24 cellular contexts compared by ENCODE assay signal in genomic region chr3:156666073-156666472, GRCh38. TPM values are rescaled to one million over a fixed set of nuclear protein-coding genes. Genes with fewer than 3 reads are reported as not detected.
DNase-seq lines count a peak whose midpoint lies in the region; ATAC-seq lines count a peak whose summit lies in the region.
"Had no signal": no experiment of that assay in that cellular context is flagged by ENCODE, and none has a peak within 500 bp of the region (broad histone marks: within the 10 kb centered on the region; RNA-seq: fewer than 3 reads in every experiment).

No MANE protein-coding gene starts in this region.

- peaks cover 77% of the 10 kb centered on the region for H3K4me1 Mint-ChIP-seq in activated CD4-positive, alpha-beta T cell treated with anti-CD3 and anti-CD28 coated beads, Interleukin-2, amount 10 ng/mL, durations not matched to agents 7 days and 5 days
- peaks cover 43 to 61% (median 58%) of the 10 kb centered on the region in 3 donors for H3K4me1 Mint-ChIP-seq in CD8-positive, alpha-beta memory T cell
- peaks cover 64% of the 10 kb centered on the region for H3K4me1 Mint-ChIP-seq in activated naive CD8-positive, alpha-beta T cell treated with anti-CD3 and anti-CD28 coated beads, Interleukin-2, amount 10 ng/mL, durations not matched to agents 7 days and 5 days
- H3K4me1 Mint-ChIP-seq in natural killer cell treated with Interleukin-12 subunit alpha and Interleukin-12 subunit beta and Interleukin-15 and Interleukin-18, amount 100 ng/mL, for 72 hours (ENCODE audit: low read depth in 2 of 2): peaks cover 60 to 66% of the 10 kb centered on the region in 2 donors

- no peaks in the 10 kb centered on the region for H3K27me3 ChIP-seq in CD8-positive, alpha-beta memory T cell (ENCODE audit: insufficient read depth, low read length, poor library complexity, severe bottlenecking)
- H3K27me3 ChIP-seq: adrenal gland, left lung, suprapubic skin, upper lobe of right lung had no signal

- no peaks in the 10 kb centered on the region for H3K27me3 Mint-ChIP-seq in activated CD4-positive, alpha-beta T cell treated with anti-CD3 and anti-CD28 coated beads, Interleukin-2, amount 10 ng/mL, durations not matched to agents 7 days and 5 days
- H3K27me3 Mint-ChIP-seq in CD8-positive, alpha-beta memory T cell: no peaks in the 10 kb centered on the region
- no peaks in the 10 kb centered on the region for H3K27me3 Mint-ChIP-seq in activated naive CD8-positive, alpha-beta T cell treated with anti-CD3 and anti-CD28 coated beads, Interleukin-2, amount 10 ng/mL, durations not matched to agents 7 days and 5 days
- no peaks in the 10 kb centered on the region for H3K27me3 Mint-ChIP-seq in natural killer cell treated with Interleukin-12 subunit alpha and Interleukin-12 subunit beta and Interleukin-15 and Interleukin-18, amount 100 ng/mL, for 72 hours
- H3K27me3 Mint-ChIP-seq: activated B cell treated with CpG ODN at 0.5 μM for 24 hours had no signal

- H3K4me3 ChIP-seq in CD8-positive, alpha-beta memory T cell (ENCODE audit: low read length): no peak overlapping the region
- H3K4me3 ChIP-seq: adrenal gland, left lung, suprapubic skin, upper lobe of right lung had no signal

- no peak overlapping the region for H3K4me3 Mint-ChIP-seq in activated CD4-positive, alpha-beta T cell treated with anti-CD3 and anti-CD28 coated beads, Interleukin-2, amount 10 ng/mL, durations not matched to agents 7 days and 5 days
- peak overlapping the region in 2 of 7 donors; percentile 29 to 35 for H3K4me3 Mint-ChIP-seq in CD8-positive, alpha-beta memory T cell
- H3K4me3 Mint-ChIP-seq in activated naive CD8-positive, alpha-beta T cell treated with anti-CD3 and anti-CD28 coated beads, Interleukin-2, amount 10 ng/mL, durations not matched to agents 7 days and 5 days: no peak overlapping the region
- peak overlapping the region; percentile 86 for H3K4me3 Mint-ChIP-seq in natural killer cell treated with Interleukin-12 subunit alpha and Interleukin-12 subunit beta and Interleukin-15 and Interleukin-18, amount 100 ng/mL, for 72 hours
- H3K4me3 Mint-ChIP-seq: activated B cell treated with CpG ODN at 0.5 μM for 24 hours had no signal

- no peak for ATAC-seq in activated naive CD8-positive, alpha-beta T cell treated with anti-CD3 and anti-CD28 coated beads, Interleukin-2, amount 10 ng/mL, durations not matched to agents 7 days and 5 days (ENCODE audit: low read depth)
- ATAC-seq in natural killer cell treated with Interleukin-12 subunit alpha and Interleukin-12 subunit beta and Interleukin-15 and Interleukin-18, amount 100 ng/mL, for 72 hours: no peak
- ATAC-seq in GM21381 (IDR thresholded peaks at IDR 0.05; ENCODE audit: unreplicated experiment): no peak
- ATAC-seq: HCT116 had no signal

- H3K9me3 Mint-ChIP-seq in activated CD4-positive, alpha-beta T cell treated with anti-CD3 and anti-CD28 coated beads, Interleukin-2, amount 10 ng/mL, durations not matched to agents 7 days and 5 days: peaks cover 7% of the 10 kb centered on the region
- no peaks in the 10 kb centered on the region for H3K9me3 Mint-ChIP-seq in CD8-positive, alpha-beta memory T cell
- no peaks in the 10 kb centered on the region for H3K9me3 Mint-ChIP-seq in activated naive CD8-positive, alpha-beta T cell treated with anti-CD3 and anti-CD28 coated beads, Interleukin-2, amount 10 ng/mL, durations not matched to agents 7 days and 5 days
- no peaks in the 10 kb centered on the region for H3K9me3 Mint-ChIP-seq in natural killer cell treated with Interleukin-12 subunit alpha and Interleukin-12 subunit beta and Interleukin-15 and Interleukin-18, amount 100 ng/mL, for 72 hours
- H3K9me3 Mint-ChIP-seq: activated B cell treated with CpG ODN at 0.5 μM for 24 hours had no signal

- POLR2A ChIA-PET in activated CD4-positive, alpha-beta T cell treated with anti-CD3 and anti-CD28 coated beads, Interleukin-2, amount 10 ng/mL, durations not matched to agents 7 days and 5 days (lab: Charles Lee): no interaction called here
- POLR2A ChIA-PET in CD8-positive, alpha-beta memory T cell (lab: Charles Lee): no interaction called here
- POLR2A ChIA-PET in activated naive CD8-positive, alpha-beta T cell treated with anti-CD3 and anti-CD28 coated beads, Interleukin-2, amount 10 ng/mL, durations not matched to agents 7 days and 5 days (lab: Charles Lee): interaction anchor here (1.0 to 3.3 kb wide), 2 partner anchors 9 to 23 kb away, joined by 7 to 14 read pairs; partner anchors contain the start of gene TIPARP

- no peaks in the 10 kb centered on the region for H3K36me3 ChIP-seq in CD8-positive, alpha-beta memory T cell (ENCODE audit: insufficient read depth, low read length)
- H3K36me3 ChIP-seq: adrenal gland, left lung, suprapubic skin, upper lobe of right lung had no signal

- DNase-seq in activated CD4-positive, alpha-beta T cell treated with anti-CD3 and anti-CD28 coated beads, Interleukin-2, amount 10 ng/mL, durations not matched to agents 7 days and 5 days: no peak
- no peak for DNase-seq in activated CD4-positive, alpha-beta T cell treated with anti-CD3 and anti-CD28 coated beads for 4 hours
- no peak for DNase-seq in CD8-positive, alpha-beta memory T cell
- DNase-seq in activated naive CD8-positive, alpha-beta T cell treated with anti-CD3 and anti-CD28 coated beads, Interleukin-2, amount 10 ng/mL, durations not matched to agents 7 days and 5 days: no peak
- no peak for DNase-seq in natural killer cell treated with Interleukin-12 subunit alpha and Interleukin-12 subunit beta and Interleukin-15 and Interleukin-18, amount 100 ng/mL, for 72 hours (ENCODE audit: low spot score)
- DNase-seq in GF-D8 (lab: John Stamatoyannopoulos, UW) (no peak), NCI-H446 (lab: John Stamatoyannopoulos, UW) (no peak)
- DNase-seq: activated B cell treated with CpG ODN at 0.5 μM for 24 hours; activated CD4-positive, alpha-beta T cell treated with anti-CD3 and anti-CD28 coated beads, Interleukin-2, amount 50 U/mL, for 48 hours; activated effector memory CD4-positive, alpha-beta T cell treated with anti-CD3 and anti-CD28 coated beads, Interleukin-2, amount 50 U/mL, for 16 hours; activated T-cell treated with anti-CD3 and anti-CD28 coated beads for 4 hours; adrenal gland; central memory CD4-positive, alpha-beta T cell; glutamatergic neuron; left lung; NCI-H146; NCI-H226; SIG-M5; small intestine; stimulated activated naive CD4-positive, alpha-beta T cell treated with Interleukin-2 at 50 U/mL for 16 hours; upper lobe of right lung had no signal

- CTCF ChIA-PET in activated CD4-positive, alpha-beta T cell treated with anti-CD3 and anti-CD28 coated beads, Interleukin-2, amount 10 ng/mL, durations not matched to agents 7 days and 5 days (lab: Charles Lee): interaction anchor here (1.4 to 5.1 kb wide), 2 partner anchors 8 to 11 kb away, joined by 5 to 28 read pairs; partner anchors contain the start of gene TIPARP
- CTCF ChIA-PET in CD8-positive, alpha-beta memory T cell (lab: Charles Lee): interaction anchor here (0.9 kb wide), 1 partner anchor 416 kb away, joined by 4 read pairs; no protein-coding TSS in a partner anchor

- H3K36me3 Mint-ChIP-seq in activated CD4-positive, alpha-beta T cell treated with anti-CD3 and anti-CD28 coated beads, Interleukin-2, amount 10 ng/mL, durations not matched to agents 7 days and 5 days (ENCODE audit: low read depth): peaks cover 21% of the 10 kb centered on the region
- peaks cover 0 to 1% (median 0%) of the 10 kb centered on the region in 3 donors for H3K36me3 Mint-ChIP-seq in CD8-positive, alpha-beta memory T cell
- H3K36me3 Mint-ChIP-seq in activated naive CD8-positive, alpha-beta T cell treated with anti-CD3 and anti-CD28 coated beads, Interleukin-2, amount 10 ng/mL, durations not matched to agents 7 days and 5 days: peaks cover 11% of the 10 kb centered on the region
- H3K36me3 Mint-ChIP-seq in natural killer cell treated with Interleukin-12 subunit alpha and Interleukin-12 subunit beta and Interleukin-15 and Interleukin-18, amount 100 ng/mL, for 72 hours: no peaks in the 10 kb centered on the region

- H3K27ac Mint-ChIP-seq in activated CD4-positive, alpha-beta T cell treated with anti-CD3 and anti-CD28 coated beads, Interleukin-2, amount 10 ng/mL, durations not matched to agents 7 days and 5 days: peak overlapping the region; percentile 21
- H3K27ac Mint-ChIP-seq in CD8-positive, alpha-beta memory T cell: peak overlapping the region in 5 of 8 donors; percentile 12 to 81 (median 57)
- peak overlapping the region; percentile 91 for H3K27ac Mint-ChIP-seq in activated naive CD8-positive, alpha-beta T cell treated with anti-CD3 and anti-CD28 coated beads, Interleukin-2, amount 10 ng/mL, durations not matched to agents 7 days and 5 days
- peak overlapping the region; percentile 84 for H3K27ac Mint-ChIP-seq in natural killer cell treated with Interleukin-12 subunit alpha and Interleukin-12 subunit beta and Interleukin-15 and Interleukin-18, amount 100 ng/mL, for 72 hours
- H3K27ac Mint-ChIP-seq: activated B cell treated with CpG ODN at 0.5 μM for 24 hours had no signal

- H3K4me1 ChIP-seq in CD8-positive, alpha-beta memory T cell (ENCODE audit: insufficient read depth, low read length): peaks cover 20% of the 10 kb centered on the region

- H3K27ac ChIP-seq in CD8-positive, alpha-beta memory T cell (ENCODE audit: low read depth, low read length): no peak overlapping the region
- H3K27ac ChIP-seq: adrenal gland, suprapubic skin, upper lobe of right lung had no signal

- no peaks in the 10 kb centered on the region for H3K9me3 ChIP-seq in CD8-positive, alpha-beta memory T cell (ENCODE audit: low read length)
- H3K9me3 ChIP-seq: adrenal gland, left lung, suprapubic skin, upper lobe of right lung had no signal

RNA-seq across cellular contexts. Expression of gene TIPARP, which starts 8.3 kb away (rescaled TPM):
- 10 to 100 TPM; 58.0 to 66.0 TPM for total RNA-seq in activated CD4-positive, alpha-beta T cell treated with anti-CD3 and anti-CD28 coated beads, Interleukin-2, amount 10 ng/mL, durations not matched to agents 7 days and 5 days
- total RNA-seq in CD8-positive, alpha-beta memory T cell: 10 to 100 TPM; 36.0 to 37.0 TPM
- 19.8 TPM for polyA plus RNA-seq in CD8-positive, alpha-beta memory T cell
- total RNA-seq in activated naive CD8-positive, alpha-beta T cell treated with anti-CD3 and anti-CD28 coated beads, Interleukin-2, amount 10 ng/mL, durations not matched to agents 7 days and 5 days: 10 to 100 TPM; 50.9 to 59.9 TPM
- 10 to 100 TPM; 35.9 to 38.0 TPM for total RNA-seq in natural killer cell treated with Interleukin-12 subunit alpha and Interleukin-12 subunit beta and Interleukin-15 and Interleukin-18, amount 100 ng/mL, for 72 hours

Comparison
In these comparisons a context has a peak if more than half of its experiments do, and no peak if none do; other contexts are left out.
1. H3K27ac Mint-ChIP-seq: peak in every context shown above with its lines; median percentile 91 in activated naive CD8-positive, alpha-beta T cell treated with anti-CD3 and anti-CD28 coated beads, Interleukin-2, amount 10 ng/mL, durations not matched to agents 7 days and 5 days; 84 in natural killer cell treated with Interleukin-12 subunit alpha and Interleukin-12 subunit beta and Interleukin-15 and Interleukin-18, amount 100 ng/mL, for 72 hours; 57 in CD8-positive, alpha-beta memory T cell; 21 in activated CD4-positive, alpha-beta T cell treated with anti-CD3 and anti-CD28 coated beads, Interleukin-2, amount 10 ng/mL, durations not matched to agents 7 days and 5 days.